In genomic region chr21:36024782-36025181, GRCh38 we compare ENCODE assay signal across 35 cellular contexts.
"Had no signal": no experiment of that assay in that cellular context is flagged by ENCODE, and none has a peak within 500 bp of the region (broad histone marks: within the 10 kb centered on the region; RNA-seq: fewer than 3 reads in every experiment).

No MANE protein-coding gene starts in this region.

- H3K4me1 ChIP-seq: body of pancreas, breast epithelium had no signal

- H3K4me3 ChIP-seq: adrenal gland, body of pancreas, breast epithelium, cardiac muscle cell had no signal

- H3K27me3 ChIP-seq: adrenal gland, body of pancreas, brain microvascular endothelial cell, breast epithelium had no signal

- FAIRE-seq: astrocyte, TTC549 had no signal

- H3K27ac ChIP-seq: body of pancreas, brain microvascular endothelial cell, breast epithelium, cardiac muscle cell, VCaP had no signal

- ATAC-seq: activated CD8-positive, alpha-beta T cell treated with anti-CD3 and anti-CD28 coated beads for 36 hours; activated naive CD4-positive, alpha-beta T cell treated with anti-CD3 and anti-CD28 coated beads, Interleukin-2, amount 50 U/mL, for 72 hours; activated T-cell treated with anti-CD3 and anti-CD28 coated beads, Interleukin-2, amount 50 U/mL, for 4 hours; activated T-cell treated with anti-CD3 and anti-CD28 coated beads, Interleukin-2, amount 50 U/mL, for 72 hours; activated T-helper 17 cell treated with anti-CD3 and anti-CD28 coated beads, Interleukin-2, amount 50 U/mL, for 72 hours; body of pancreas had no signal

- DNase-seq: activated B cell treated with CpG ODN at 0.5 μM for 24 hours; activated CD4-positive, alpha-beta memory T cell treated with anti-CD3 and anti-CD28 coated beads for 36 hours; activated CD4-positive, alpha-beta T cell treated with anti-CD3 and anti-CD28 coated beads for 4 hours; activated CD4-positive, alpha-beta T cell treated with anti-CD3 and anti-CD28 coated beads, Interleukin-2, amount 10 ng/mL, durations not matched to agents 24 days and 14 days; activated CD4-positive, alpha-beta T cell treated with anti-CD3 and anti-CD28 coated beads, Interleukin-2, amount 50 U/mL, for 1 hour; activated CD4-positive, alpha-beta T cell treated with anti-CD3 and anti-CD28 coated beads, Interleukin-2, amount 50 U/mL, for 4 hours; activated CD4-positive, CD25-positive, alpha-beta regulatory T cell treated with anti-CD3 and anti-CD28 coated beads, Interleukin-2, amount 50 U/mL, for 72 hours; activated CD8-positive, alpha-beta memory T cell treated with anti-CD3 and anti-CD28 coated beads, Interleukin-2, amount 50 U/mL, for 4 hours; activated CD8-positive, alpha-beta T cell treated with anti-CD3 and anti-CD28 coated beads for 36 hours; activated effector memory CD4-positive, alpha-beta T cell treated with anti-CD3 and anti-CD28 coated beads, Interleukin-2, amount 50 U/mL, for 16 hours; activated gamma-delta T cell treated with Interleukin-2 at 50 U/mL for 16 hours; activated naive CD4-positive, alpha-beta T cell; activated naive CD4-positive, alpha-beta T cell treated with anti-CD3 and anti-CD28 coated beads for 36 hours; activated naive CD4-positive, alpha-beta T cell treated with anti-CD3 and anti-CD28 coated beads, Interleukin-2, amount 50 U/mL, for 16 hours; activated naive CD8-positive, alpha-beta T cell treated with anti-CD3 and anti-CD28 coated beads for 36 hours; activated T-cell treated with anti-CD3 and anti-CD28 coated beads for 4 hours; activated T-cell treated with anti-CD3 and anti-CD28 coated beads, Interleukin-2, amount 50 U/mL, for 1 hour; activated T-cell treated with anti-CD3 and anti-CD28 coated beads, Interleukin-2, amount 50 U/mL, for 4 hours; activated T-cell treated with anti-CD3 and anti-CD28 coated beads, Interleukin-2, amount 50 U/mL, for 72 hours; amniotic stem cell; aorta; body of pancreas; brain microvascular endothelial cell; caudate nucleus; cerebellar nuclear complex; T-helper 2 cell; T-helper 9 cell had no signal

- H3K9me3 ChIP-seq: adrenal gland, body of pancreas, breast epithelium had no signal

- H3K36me3 ChIP-seq: adrenal gland, brain microvascular endothelial cell, breast epithelium, cardiac muscle cell had no signal
